In the genomic region with DNA sequence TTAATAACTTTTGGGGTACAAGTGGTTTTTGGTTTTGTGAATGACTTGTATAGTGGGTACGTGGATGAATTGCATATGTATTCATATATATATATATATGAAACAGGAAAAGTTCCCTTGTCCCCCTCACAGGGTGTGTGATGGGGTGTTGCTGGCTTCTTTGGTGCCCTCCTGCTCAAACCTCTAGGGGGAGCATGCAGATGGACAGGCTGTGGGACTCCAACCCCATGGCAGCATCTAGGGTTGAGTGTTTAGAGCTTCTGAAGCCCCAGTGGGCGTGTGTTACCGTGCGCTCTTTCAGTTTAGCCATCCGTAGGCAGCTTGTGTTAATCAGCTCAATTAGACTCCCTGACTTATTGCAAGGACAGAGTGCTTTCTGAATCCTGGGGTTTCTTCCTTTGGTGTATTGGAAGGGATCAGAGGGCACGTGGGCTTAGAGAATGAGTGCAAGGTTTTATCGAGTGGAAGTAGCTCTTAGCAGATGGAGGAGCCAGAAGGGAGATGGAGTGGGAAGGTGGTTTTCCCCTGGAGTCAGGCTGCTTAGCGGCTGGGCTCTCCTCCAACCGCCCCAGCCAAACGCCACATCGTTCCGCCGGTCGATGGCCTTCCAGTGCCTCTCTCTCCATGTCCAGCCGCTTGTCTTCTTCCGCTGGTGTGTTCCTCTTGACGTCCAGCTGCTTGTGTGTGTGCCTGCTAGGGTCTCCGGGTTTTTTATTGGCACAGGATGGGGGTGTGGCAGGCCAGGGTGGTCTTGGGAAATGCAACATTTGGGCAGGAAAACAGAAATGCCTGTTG, we compare ENCODE assay signal across 16 cellular contexts.
DNase-seq lines count a peak whose midpoint lies in the region; ATAC-seq and TF ChIP-seq lines count a peak whose summit lies in the region.
"Had no signal": no experiment of that assay in that cellular context is flagged by ENCODE, and none has a peak within 500 bp of the region (broad histone marks: within the 10 kb centered on the region; RNA-seq: fewer than 3 reads in every experiment).

No MANE protein-coding gene starts in this region.

- POLR2A ChIA-PET in activated CD8-positive, alpha-beta T cell treated with anti-CD3 and anti-CD28 coated beads for 36 hours (lab: Charles Lee), result no interaction called here
- POLR2A ChIA-PET in activated CD8-positive, alpha-beta T cell treated with anti-CD3 and anti-CD28 coated beads, Interleukin-2, amount 10 ng/mL, durations not matched to agents 7 days and 5 days (lab: Charles Lee), result no interaction called here
- POLR2A ChIA-PET in WTC11 (lab: Charles Lee), result no interaction called here

- H3K27ac ChIP-seq in prostate gland, result no peak overlapping the region
- H3K27ac ChIP-seq: left lung, RWPE1 had no signal

- no peak for TF ChIP-seq CTCF in activated CD8-positive, alpha-beta T cell treated with anti-CD3 and anti-CD28 coated beads for 36 hours (IDR thresholded peaks at IDR 0.05)
- TF ChIP-seq CTCF in HFFc6 (IDR thresholded peaks at IDR 0.05) (peak; percentile 57; the same call in 1 of the 2 replicates), WTC11 (IDR thresholded peaks at IDR 0.05) (no peak), prostate gland (IDR thresholded peaks at IDR 0.05) (no peak)

- intact Hi-C loops in activated CD8-positive, alpha-beta T cell treated with anti-CD3 and anti-CD28 coated beads for 36 hours (cut with micrococcal nuclease), result no loop called here
- intact Hi-C loops in posterior vena cava (cut with DNase I), result no loop called here
- intact Hi-C loops in prostate gland (cut with DNase I), result no loop called here

- H3K27me3 Mint-ChIP-seq in activated CD8-positive, alpha-beta T cell treated with anti-CD3 and anti-CD28 coated beads for 36 hours, result peaks cover 3% of the 10 kb centered on the region
- no peaks in the 10 kb centered on the region for H3K27me3 Mint-ChIP-seq in activated CD8-positive, alpha-beta T cell treated with anti-CD3 and anti-CD28 coated beads, Interleukin-2, amount 10 ng/mL, durations not matched to agents 7 days and 5 days (ENCODE audit: low read depth)
- H3K27me3 Mint-ChIP-seq in HFFc6 (ENCODE audit: insufficient read depth), result peaks cover 3% of the 10 kb centered on the region
- H3K27me3 Mint-ChIP-seq in WTC11 (ENCODE audit: low read depth), result no peaks in the 10 kb centered on the region; the same call in 1 of the 2 replicates
- H3K27me3 Mint-ChIP-seq in stimulated activated naive CD8-positive, alpha-beta T cell treated with anti-CD3 and anti-CD28 coated beads, Interleukin-15, amount 100 ng/mL, for 72 hours, result no peaks in the 10 kb centered on the region

- no peaks in the 10 kb centered on the region for H3K36me3 Mint-ChIP-seq in activated CD8-positive, alpha-beta T cell treated with anti-CD3 and anti-CD28 coated beads for 36 hours (ENCODE audit: low read depth)
- no peaks in the 10 kb centered on the region for H3K36me3 Mint-ChIP-seq in activated CD8-positive, alpha-beta T cell treated with anti-CD3 and anti-CD28 coated beads, Interleukin-2, amount 10 ng/mL, durations not matched to agents 7 days and 5 days (ENCODE audit: low read depth)
- no peaks in the 10 kb centered on the region for H3K36me3 Mint-ChIP-seq in HFFc6 (ENCODE audit: low read depth)
- H3K36me3 Mint-ChIP-seq in WTC11, result 0 out of 2 replicates have a peak, but pooled peaks cover 5% of the 10 kb centered on the region

- H3K36me3 ChIP-seq in prostate gland, result no peaks in the 10 kb centered on the region
- H3K36me3 ChIP-seq: left lung had no signal

- no peaks in the 10 kb centered on the region for H3K4me1 Mint-ChIP-seq in activated CD8-positive, alpha-beta T cell treated with anti-CD3 and anti-CD28 coated beads for 36 hours (ENCODE audit: low read depth)
- H3K4me1 Mint-ChIP-seq in activated CD8-positive, alpha-beta T cell treated with anti-CD3 and anti-CD28 coated beads, Interleukin-2, amount 10 ng/mL, durations not matched to agents 7 days and 5 days (ENCODE audit: low read depth), result no peaks in the 10 kb centered on the region
- H3K4me1 Mint-ChIP-seq in HFFc6 (ENCODE audit: low read depth) (peaks cover 12% of the 10 kb centered on the region), WTC11 (peaks cover 60% of the 10 kb centered on the region)
- no peaks in the 10 kb centered on the region for H3K4me1 Mint-ChIP-seq in stimulated activated naive CD8-positive, alpha-beta T cell treated with anti-CD3 and anti-CD28 coated beads, Interleukin-15, amount 100 ng/mL, for 72 hours

- H3K4me3 ChIP-seq in prostate gland, result no peak overlapping the region
- H3K4me3 ChIP-seq: left lung had no signal

- TF ChIP-seq POLR2A in prostate gland (IDR thresholded peaks at IDR 0.05), result no peak

- H3K9me3 Mint-ChIP-seq in activated CD8-positive, alpha-beta T cell treated with anti-CD3 and anti-CD28 coated beads for 36 hours, result no peaks in the 10 kb centered on the region
- no peaks in the 10 kb centered on the region for H3K9me3 Mint-ChIP-seq in activated CD8-positive, alpha-beta T cell treated with anti-CD3 and anti-CD28 coated beads, Interleukin-2, amount 10 ng/mL, durations not matched to agents 7 days and 5 days (ENCODE audit: insufficient read depth)
- H3K9me3 Mint-ChIP-seq in HFFc6 (no peaks in the 10 kb centered on the region), WTC11 (no peaks in the 10 kb centered on the region)
- H3K9me3 Mint-ChIP-seq in stimulated activated naive CD8-positive, alpha-beta T cell treated with anti-CD3 and anti-CD28 coated beads, Interleukin-15, amount 100 ng/mL, for 72 hours, result no peaks in the 10 kb centered on the region

- ATAC-seq in activated CD8-positive, alpha-beta T cell treated with anti-CD3 and anti-CD28 coated beads for 36 hours, result no peak
- ATAC-seq in activated CD8-positive, alpha-beta T cell treated with anti-CD3 and anti-CD28 coated beads, Interleukin-2, amount 10 ng/mL, durations not matched to agents 7 days and 5 days, result no peak
- peak; percentile 4; the same call in 1 of the 2 replicates for ATAC-seq in WTC11
- ATAC-seq in stimulated activated naive CD8-positive, alpha-beta T cell treated with anti-CD3 and anti-CD28 coated beads, Interleukin-15, amount 100 ng/mL, for 72 hours, result no peak
- no peak for ATAC-seq in GM21515 (IDR thresholded peaks at IDR 0.05; ENCODE audit: unreplicated experiment)
- ATAC-seq: left lung, sciatic nerve had no signal

- peak; percentile 1 for DNase-seq in activated CD8-positive, alpha-beta T cell treated with anti-CD3 and anti-CD28 coated beads for 36 hours
- DNase-seq in activated CD8-positive, alpha-beta T cell treated with anti-CD3 and anti-CD28 coated beads, Interleukin-2, amount 10 ng/mL, durations not matched to agents 7 days and 5 days, result no peak
- DNase-seq in HFFc6, result no peak
- DNase-seq in WTC11 (ENCODE audit: low spot score), result peak; percentile 24
- no peak for DNase-seq in posterior vena cava (ENCODE audit: low spot score)
- DNase-seq in prostate gland (ENCODE audit: low spot score), result no peak
- DNase-seq in stimulated activated naive CD8-positive, alpha-beta T cell treated with anti-CD3 and anti-CD28 coated beads, Interleukin-15, amount 100 ng/mL, for 72 hours, result no peak
- DNase-seq: NCI-H1417; occipital lobe; stimulated activated naive CD4-positive, alpha-beta T cell treated with Interleukin-2 at 50 U/mL for 16 hours; T-helper 1 cell; trophoblast cell had no signal

- H3K27ac Mint-ChIP-seq in activated CD8-positive, alpha-beta T cell treated with anti-CD3 and anti-CD28 coated beads for 36 hours, result no peak overlapping the region
- H3K27ac Mint-ChIP-seq in activated CD8-positive, alpha-beta T cell treated with anti-CD3 and anti-CD28 coated beads, Interleukin-2, amount 10 ng/mL, durations not matched to agents 7 days and 5 days, result no peak overlapping the region
- H3K27ac Mint-ChIP-seq in HFFc6 (no peak overlapping the region), WTC11 (no peak overlapping the region)
- H3K27ac Mint-ChIP-seq in stimulated activated naive CD8-positive, alpha-beta T cell treated with anti-CD3 and anti-CD28 coated beads, Interleukin-15, amount 100 ng/mL, for 72 hours, result no peak overlapping the region

- no peak overlapping the region for H3K4me3 Mint-ChIP-seq in activated CD8-positive, alpha-beta T cell treated with anti-CD3 and anti-CD28 coated beads for 36 hours
- no peak overlapping the region for H3K4me3 Mint-ChIP-seq in activated CD8-positive, alpha-beta T cell treated with anti-CD3 and anti-CD28 coated beads, Interleukin-2, amount 10 ng/mL, durations not matched to agents 7 days and 5 days
- H3K4me3 Mint-ChIP-seq in HFFc6 (no peak overlapping the region), WTC11 (no peak overlapping the region)
- H3K4me3 Mint-ChIP-seq in stimulated activated naive CD8-positive, alpha-beta T cell treated with anti-CD3 and anti-CD28 coated beads, Interleukin-15, amount 100 ng/mL, for 72 hours, result no peak overlapping the region

- H3K4me1 ChIP-seq in prostate gland (replicated peaks), result no peaks in the 10 kb centered on the region
- H3K4me1 ChIP-seq: left lung had no signal

- H3K9me3 ChIP-seq in prostate gland, result no peaks in the 10 kb centered on the region
- H3K9me3 ChIP-seq: left lung had no signal

- WGBS in prostate gland, result 95% methylated on average over 18 of the region's 18 CpGs

- CTCF ChIA-PET in activated CD8-positive, alpha-beta T cell treated with anti-CD3 and anti-CD28 coated beads for 36 hours (lab: Charles Lee), result no interaction called here
- CTCF ChIA-PET in activated CD8-positive, alpha-beta T cell treated with anti-CD3 and anti-CD28 coated beads, Interleukin-2, amount 10 ng/mL, durations not matched to agents 7 days and 5 days (lab: Charles Lee), result no interaction called here
- CTCF ChIA-PET in WTC11 (lab: Charles Lee), result no interaction called here

- no peaks in the 10 kb centered on the region for H3K27me3 ChIP-seq in prostate gland (replicated peaks; ENCODE audit: insufficient read depth)
- H3K27me3 ChIP-seq: left lung had no signal

TF ChIP-seq in WTC11, 78 proteins besides CTCF, POLR2A, EP300 and RAD21 (continues in another document):
- TF ChIP-seq ETV6 (CRISPR knock-in tag; IDR thresholded peaks at IDR 0.05) (no peak), CREB1 (CRISPR knock-in tag; IDR thresholded peaks at IDR 0.05) (no peak), ZNF121 (CRISPR knock-in tag; IDR thresholded peaks at IDR 0.05) (no peak)

Comparison
In these comparisons a context has a peak if more than half of its experiments do, and no peak if none do; other contexts are left out.
1. DNase-seq: peak in activated CD8-positive, alpha-beta T cell treated with anti-CD3 and anti-CD28 coated beads for 36 hours (single experiment) and WTC11 (single experiment); none in activated CD8-positive, alpha-beta T cell treated with anti-CD3 and anti-CD28 coated beads, Interleukin-2, amount 10 ng/mL, durations not matched to agents 7 days and 5 days (single experiment), HFFc6 (single experiment), posterior vena cava (single experiment), prostate gland (single experiment) and stimulated activated naive CD8-positive, alpha-beta T cell treated with anti-CD3 and anti-CD28 coated beads, Interleukin-15, amount 100 ng/mL, for 72 hours (0 of 2).